Comparison of ENCODE assay signal across 36 cellular contexts in genomic region chr11:26607725-26608506, GRCh38. TPM values are rescaled to one million over a fixed set of nuclear protein-coding genes. Genes with fewer than 3 reads are reported as not detected.
A peak's percentile ranks its signal among the peaks of the same experiment; 100 is the strongest.
DNase-seq lines count a peak whose midpoint lies in the region; ATAC-seq and TF ChIP-seq lines count a peak whose summit lies in the region.
"Had no signal": no experiment of that assay in that cellular context is flagged by ENCODE, and none has a peak within 500 bp of the region (broad histone marks: within the 10 kb centered on the region; RNA-seq: fewer than 3 reads in every experiment).

No MANE protein-coding gene starts in this region.

- intact Hi-C loops in left lung (cut with DNase I) = no loop called here

- H3K36me3 ChIP-seq in left lung = no peaks in the 10 kb centered on the region
- H3K36me3 ChIP-seq: adrenal gland, thoracic aorta, vagina had no signal

- no peak for TF ChIP-seq CTCF in GM12865 (IDR thresholded peaks at IDR 0.05; ENCODE audit: insufficient read depth, low read depth, low read length, missing control alignments)
- no peak for TF ChIP-seq CTCF in type B pancreatic cell (conservative IDR thresholded peaks at IDR 0.05)
- TF ChIP-seq CTCF in left lung (IDR thresholded peaks at IDR 0.05) = no peak

- DNase-seq in GM12865 (ENCODE audit: low read depth) = peak; percentile 74
- no peak for DNase-seq in type B pancreatic cell (ENCODE audit: extremely low spot score, unreplicated experiment)
- no peak for DNase-seq in NCI-H526 treated with DMSO at 0.1 percent for 48 hours (lab: John Stamatoyannopoulos, UW)
- no peak for DNase-seq in left lung
- no peak for DNase-seq in HUDEP-2 (lab: John Stamatoyannopoulos, UW; ENCODE audit: unreplicated experiment in 76 of 76)
- DNase-seq: activated CD4-positive, alpha-beta T cell treated with anti-CD3 and anti-CD28 coated beads for 36 hours; activated CD8-positive, alpha-beta T cell treated with anti-CD3 and anti-CD28 coated beads, Interleukin-2, amount 10 ng/mL, durations not matched to agents 7 days and 5 days; activated naive CD4-positive, alpha-beta T cell treated with anti-CD3 and anti-CD28 coated beads, Interleukin-2, amount 10 ng/mL, durations not matched to agents 7 days and 5 days; adrenal gland; body of pancreas; DND-41; erythroblast; GF-D8; glutamatergic neuron; left colon; NCI-H1092; NCI-H187; NCI-H2171; right cardiac atrium; stimulated activated CD4-positive, alpha-beta T cell treated with anti-CD3 and anti-CD28 coated beads, Interleukin-1b, Interleukin-23, amount 100 ng/mL, for 48 hours; stimulated activated naive CD8-positive, alpha-beta T cell treated with anti-CD3 and anti-CD28 coated beads, Interleukin-15, Interleukin-2, amounts not matched to agents 100 U/mL and 50 U/mL, for 24 hours; SW 1271 had no signal

- peaks cover 4% of the 10 kb centered on the region for H3K9me3 Mint-ChIP-seq in type B pancreatic cell

- ATAC-seq in GM19035 (IDR thresholded peaks at IDR 0.05; ENCODE audit: unreplicated experiment) (peak; percentile 74), HG02642 (IDR thresholded peaks at IDR 0.05; ENCODE audit: poor library complexity, unreplicated experiment) (peak; percentile 70), HG03095 (IDR thresholded peaks at IDR 0.05; ENCODE audit: unreplicated experiment) (peak; percentile 68), left lung (no peak)
- ATAC-seq: activated CD4-positive, alpha-beta T cell treated with anti-CD3 and anti-CD28 coated beads for 36 hours; activated CD8-positive, alpha-beta T cell treated with anti-CD3 and anti-CD28 coated beads, Interleukin-2, amount 10 ng/mL, durations not matched to agents 7 days and 5 days; activated T-helper 17 cell treated with anti-CD3 and anti-CD28 coated beads, Interleukin-2, amount 50 U/mL, for 72 hours; body of pancreas; K562; left colon; right cardiac atrium; stimulated activated naive CD8-positive, alpha-beta T cell treated with anti-CD3 and anti-CD28 coated beads, Interleukin-15, Interleukin-2, amounts not matched to agents 100 U/mL and 50 U/mL, for 24 hours had no signal

- no peaks in the 10 kb centered on the region for H3K4me1 Mint-ChIP-seq in type B pancreatic cell (ENCODE audit: unreplicated experiment)
- H3K4me1 Mint-ChIP-seq: activated CD4-positive, alpha-beta T cell treated with anti-CD3 and anti-CD28 coated beads for 36 hours; activated naive CD4-positive, alpha-beta T cell treated with anti-CD3 and anti-CD28 coated beads, Interleukin-2, amount 10 ng/mL, durations not matched to agents 7 days and 5 days; activated T-helper 17 cell treated with anti-CD3 and anti-CD28 coated beads, Interleukin-2, amount 50 U/mL, for 72 hours; CD14-positive monocyte; central memory CD8-positive, alpha-beta T cell; memory B cell; neural crest cell had no signal

- H3K4me3 Mint-ChIP-seq in type B pancreatic cell = no peak overlapping the region
- H3K4me3 Mint-ChIP-seq: activated CD4-positive, alpha-beta T cell treated with anti-CD3 and anti-CD28 coated beads for 36 hours; activated CD8-positive, alpha-beta T cell treated with anti-CD3 and anti-CD28 coated beads, Interleukin-2, amount 10 ng/mL, durations not matched to agents 7 days and 5 days; activated naive CD4-positive, alpha-beta T cell treated with anti-CD3 and anti-CD28 coated beads, Interleukin-2, amount 10 ng/mL, durations not matched to agents 7 days and 5 days; activated T-helper 17 cell treated with anti-CD3 and anti-CD28 coated beads, Interleukin-2, amount 50 U/mL, for 72 hours; CD14-positive monocyte; central memory CD8-positive, alpha-beta T cell; dendritic cell treated with granulocyte-macrophage colony-stimulating factor and Interleukin-4, amounts not matched to agents 40 ng/mL and 50 ng/mL, for 4 days; memory B cell; neural crest cell had no signal

- H3K27me3 Mint-ChIP-seq in type B pancreatic cell = no peaks in the 10 kb centered on the region
- H3K27me3 Mint-ChIP-seq: activated CD4-positive, alpha-beta T cell treated with anti-CD3 and anti-CD28 coated beads for 36 hours; activated naive CD4-positive, alpha-beta T cell treated with anti-CD3 and anti-CD28 coated beads, Interleukin-2, amount 10 ng/mL, durations not matched to agents 7 days and 5 days; activated T-helper 17 cell treated with anti-CD3 and anti-CD28 coated beads, Interleukin-2, amount 50 U/mL, for 72 hours; central memory CD8-positive, alpha-beta T cell; dendritic cell treated with granulocyte-macrophage colony-stimulating factor and Interleukin-4, amounts not matched to agents 40 ng/mL and 50 ng/mL, for 4 days; memory B cell had no signal

- peaks cover 0 to 8% of the 10 kb centered on the region in 2 donors for H3K9me3 ChIP-seq in left lung
- H3K9me3 ChIP-seq: adrenal gland, body of pancreas, thoracic aorta, vagina had no signal

- no peak overlapping the region for H3K27ac Mint-ChIP-seq in type B pancreatic cell
- H3K27ac Mint-ChIP-seq: activated CD4-positive, alpha-beta T cell treated with anti-CD3 and anti-CD28 coated beads for 36 hours; activated CD8-positive, alpha-beta T cell treated with anti-CD3 and anti-CD28 coated beads, Interleukin-2, amount 10 ng/mL, durations not matched to agents 7 days and 5 days; activated naive CD4-positive, alpha-beta T cell treated with anti-CD3 and anti-CD28 coated beads, Interleukin-2, amount 10 ng/mL, durations not matched to agents 7 days and 5 days; activated T-helper 17 cell treated with anti-CD3 and anti-CD28 coated beads, Interleukin-2, amount 50 U/mL, for 72 hours; CD14-positive monocyte; dendritic cell treated with granulocyte-macrophage colony-stimulating factor and Interleukin-4, amounts not matched to agents 40 ng/mL and 50 ng/mL, for 4 days; memory B cell had no signal

- H3K27ac ChIP-seq in left lung = no peak overlapping the region
- H3K27ac ChIP-seq: adrenal gland, body of pancreas, thoracic aorta, vagina, VCaP had no signal

- no peaks in the 10 kb centered on the region for H3K4me1 ChIP-seq in left lung
- H3K4me1 ChIP-seq: adrenal gland, body of pancreas, vagina had no signal

- no peaks in the 10 kb centered on the region for H3K27me3 ChIP-seq in left lung
- H3K27me3 ChIP-seq: adrenal gland, body of pancreas, vagina had no signal

- H3K4me3 ChIP-seq in GM12865 (ENCODE audit: low read depth, low read length) = peak overlapping the region; percentile 35
- H3K4me3 ChIP-seq in left lung = no peak overlapping the region
- H3K4me3 ChIP-seq: adrenal gland, body of pancreas, K562, thoracic aorta, vagina had no signal

- H3K36me3 Mint-ChIP-seq in type B pancreatic cell = no peaks in the 10 kb centered on the region
- H3K36me3 Mint-ChIP-seq: activated naive CD4-positive, alpha-beta T cell treated with anti-CD3 and anti-CD28 coated beads, Interleukin-2, amount 10 ng/mL, durations not matched to agents 7 days and 5 days; CD14-positive monocyte; memory B cell had no signal

RNA-seq across cellular contexts. Expression of gene MUC15, which starts 35.9 kb away (rescaled TPM):
- total RNA-seq in type B pancreatic cell (ENCODE audit: low replicate concordance) = 6.9 and 19.7 TPM in 2 replicates
- total RNA-seq in left lung = 1 to 10 TPM; 6.4 to 7.1 TPM
- total RNA-seq: activated CD4-positive, alpha-beta T cell treated with anti-CD3 and anti-CD28 coated beads for 36 hours; activated CD8-positive, alpha-beta T cell treated with anti-CD3 and anti-CD28 coated beads, Interleukin-2, amount 10 ng/mL, durations not matched to agents 7 days and 5 days; activated T-helper 17 cell treated with anti-CD3 and anti-CD28 coated beads, Interleukin-2, amount 50 U/mL, for 72 hours; left colon; NCI-H460; neural crest cell; right cardiac atrium had no signal
